In the genomic region with DNA sequence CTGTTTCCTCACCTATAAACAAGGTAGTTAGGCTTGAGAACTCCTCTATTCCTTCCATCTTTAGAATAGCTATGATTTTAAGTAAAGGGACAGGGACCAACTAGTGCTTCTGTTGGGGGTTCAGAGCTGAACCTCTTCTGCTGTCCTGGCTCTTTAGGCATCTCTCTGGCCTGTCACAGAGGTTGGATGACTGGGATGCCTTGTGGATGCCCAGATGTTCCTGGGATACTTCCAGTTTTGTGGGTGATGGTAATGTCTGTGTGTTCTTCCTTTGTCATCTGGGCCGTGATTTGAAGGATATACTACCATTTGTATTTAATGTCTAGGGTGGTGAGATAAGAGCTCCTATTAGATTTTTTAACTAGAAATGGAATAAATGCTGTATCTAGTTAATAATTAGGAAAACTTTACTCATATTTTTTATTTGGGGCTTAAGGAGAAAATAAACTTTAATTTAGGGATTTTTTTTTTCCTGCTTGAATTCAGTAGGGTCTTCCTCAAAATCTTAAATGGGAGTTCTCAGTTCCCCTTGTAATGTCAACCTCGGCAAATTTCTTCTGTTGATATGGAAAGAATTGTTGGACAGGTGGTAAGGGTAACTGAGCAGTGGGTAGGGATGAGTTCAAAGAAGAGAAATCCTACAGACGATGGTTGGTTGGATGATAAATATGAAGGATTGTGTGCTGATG, we compare ENCODE assay signal across 1 cellular context.
TF ChIP-seq lines count a peak whose summit lies in the region.

No MANE protein-coding gene starts in this region.

TF ChIP-seq in WTC11, 78 proteins besides CTCF, POLR2A, EP300 and RAD21 (continued from another document):
- TF ChIP-seq ZNF232 (CRISPR knock-in tag; IDR thresholded peaks at IDR 0.05) (no peak), ETV6 (CRISPR knock-in tag; IDR thresholded peaks at IDR 0.05) (no peak)
- TF ChIP-seq, protein P1, sequence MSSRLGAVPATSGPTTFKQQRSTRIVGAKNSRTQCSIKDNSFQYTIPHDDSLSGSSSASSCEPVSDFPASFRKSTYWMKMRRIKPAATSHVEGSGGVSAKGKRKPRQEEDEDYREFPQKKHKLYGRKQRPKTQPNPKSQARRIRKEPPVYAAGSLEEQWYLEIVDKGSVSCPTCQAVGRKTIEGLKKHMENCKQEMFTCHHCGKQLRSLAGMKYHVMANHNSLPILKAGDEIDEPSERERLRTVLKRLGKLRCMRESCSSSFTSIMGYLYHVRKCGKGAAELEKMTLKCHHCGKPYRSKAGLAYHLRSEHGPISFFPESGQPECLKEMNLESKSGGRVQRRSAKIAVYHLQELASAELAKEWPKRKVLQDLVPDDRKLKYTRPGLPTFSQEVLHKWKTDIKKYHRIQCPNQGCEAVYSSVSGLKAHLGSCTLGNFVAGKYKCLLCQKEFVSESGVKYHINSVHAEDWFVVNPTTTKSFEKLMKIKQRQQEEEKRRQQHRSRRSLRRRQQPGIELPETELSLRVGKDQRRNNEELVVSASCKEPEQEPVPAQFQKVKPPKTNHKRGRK (CRISPR knock-in tag; IDR thresholded peaks at IDR 0.05; ENCODE audit: borderline replicate concordance): no peak
- TF ChIP-seq, protein P2, sequence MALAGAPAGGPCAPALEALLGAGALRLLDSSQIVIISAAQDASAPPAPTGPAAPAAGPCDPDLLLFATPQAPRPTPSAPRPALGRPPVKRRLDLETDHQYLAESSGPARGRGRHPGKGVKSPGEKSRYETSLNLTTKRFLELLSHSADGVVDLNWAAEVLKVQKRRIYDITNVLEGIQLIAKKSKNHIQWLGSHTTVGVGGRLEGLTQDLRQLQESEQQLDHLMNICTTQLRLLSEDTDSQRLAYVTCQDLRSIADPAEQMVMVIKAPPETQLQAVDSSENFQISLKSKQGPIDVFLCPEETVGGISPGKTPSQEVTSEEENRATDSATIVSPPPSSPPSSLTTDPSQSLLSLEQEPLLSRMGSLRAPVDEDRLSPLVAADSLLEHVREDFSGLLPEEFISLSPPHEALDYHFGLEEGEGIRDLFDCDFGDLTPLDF (CRISPR knock-in tag; IDR thresholded peaks at IDR 0.05): no peak
